Comparison of ENCODE assay signal across 17 cellular contexts in the genomic region with DNA sequence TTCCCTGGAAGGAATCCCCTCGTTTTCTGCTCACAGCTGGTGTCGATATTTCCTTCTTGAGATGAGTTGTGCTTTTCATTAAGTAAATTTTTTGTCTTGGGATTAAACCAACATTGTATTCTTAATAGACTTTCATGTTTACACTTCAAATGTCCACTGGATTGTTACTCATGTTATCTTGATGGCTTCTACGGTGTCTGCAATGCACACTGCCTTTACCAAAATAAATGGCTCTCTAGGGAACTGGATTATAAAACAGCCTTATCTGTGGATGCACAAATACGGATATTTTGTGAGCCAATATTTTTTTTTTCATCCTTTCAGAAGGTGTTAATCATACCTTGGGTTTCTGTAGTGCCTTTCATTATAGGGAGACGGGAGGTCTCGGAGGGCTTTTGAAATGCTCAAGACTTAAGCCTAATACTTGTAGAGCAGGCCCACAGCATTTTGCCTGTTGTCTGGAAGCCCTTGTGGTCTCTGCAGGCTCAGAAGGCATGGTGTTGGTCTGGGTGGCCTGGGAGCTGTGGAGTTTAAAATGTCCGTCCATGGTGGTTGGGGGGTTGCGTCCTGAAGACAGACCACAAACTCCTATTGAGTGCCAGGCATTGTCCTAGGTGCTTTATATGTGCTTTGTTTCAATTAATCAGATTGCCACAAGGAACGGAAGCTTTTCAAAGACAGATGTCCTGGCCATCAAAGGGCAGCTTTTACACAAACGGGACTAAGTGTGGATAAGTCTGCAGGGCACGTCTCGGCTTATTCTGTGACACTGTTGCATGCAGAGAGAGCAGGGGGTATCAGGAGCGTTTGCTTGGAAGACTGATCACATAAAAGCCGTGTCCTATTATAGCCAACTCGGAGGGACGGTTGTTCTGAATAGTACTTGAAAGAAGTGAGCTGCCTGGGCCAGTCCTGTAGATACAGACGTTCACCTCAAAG. TPM values are rescaled to one million over a fixed set of nuclear protein-coding genes. Genes with fewer than 3 reads are reported as not detected.
DNase-seq lines count a peak whose midpoint lies in the region; ATAC-seq and TF ChIP-seq lines count a peak whose summit lies in the region.
"Had no signal": no experiment of that assay in that cellular context is flagged by ENCODE, and none has a peak within 500 bp of the region (broad histone marks: within the 10 kb centered on the region; RNA-seq: fewer than 3 reads in every experiment).

No MANE protein-coding gene starts in this region.

- no peak for TF ChIP-seq EP300 in tibial nerve (IDR thresholded peaks at IDR 0.05)

- no peak for TF ChIP-seq POLR2A in tibial nerve (IDR thresholded peaks at IDR 0.05)

- no peak overlapping the region for H3K4me3 Mint-ChIP-seq in osteocyte (ENCODE audit: unreplicated experiment)
- H3K4me3 Mint-ChIP-seq: B cell; CD4-positive, alpha-beta memory T cell had no signal

- peak overlapping the region; percentile 7 to 75 for H3K27ac ChIP-seq in esophagus (ENCODE audit: low read depth in 2 of 2, low read length in 1 of 2)
- H3K27ac ChIP-seq in tibial nerve = peak overlapping the region; percentile 38 to 79 (median 63)
- H3K27ac ChIP-seq: 22Rv1, GM23248 had no signal

- peak; percentile 35 for DNase-seq in NCI-H82 (lab: John Stamatoyannopoulos, UW)
- no peak for DNase-seq in NCI-H82 treated with DMSO at 0.1 percent for 48 hours (lab: John Stamatoyannopoulos, UW; ENCODE audit: unreplicated experiment)
- DNase-seq in osteocyte (ENCODE audit: extremely low spot score, unreplicated experiment) = peak; percentile 65
- no peak for DNase-seq in tibial nerve (ENCODE audit: low spot score in 2 of 2)
- DNase-seq in activated CD4-positive, alpha-beta T cell treated with anti-CD3 and anti-CD28 coated beads for 1 hour = no peak
- DNase-seq: CD4-positive, alpha-beta memory T cell; GM23248; HCEC 1CT; NCI-H1436 treated with DMSO at 0.1 percent for 48 hours; NCI-H2029 treated with DMSO at 0.1 percent for 48 hours; NCI-H748 treated with DMSO at 0.1 percent for 48 hours; PC-3 had no signal

- H3K36me3 ChIP-seq in esophagus (ENCODE audit: control insufficient read depth in 2 of 2, insufficient read depth in 2 of 2, low read length in 1 of 2) (peaks cover 0 to 3% of the 10 kb centered on the region in 2 donors), tibial nerve (no peaks in the 10 kb centered on the region)

- H3K4me1 Mint-ChIP-seq in osteocyte (ENCODE audit: unreplicated experiment) = peaks cover 2% of the 10 kb centered on the region

- peaks cover 0 to 2% of the 10 kb centered on the region in 2 donors for H3K4me1 ChIP-seq in esophagus (ENCODE audit: control insufficient read depth in 2 of 2, insufficient read depth in 2 of 2, low read length in 1 of 2)
- H3K4me1 ChIP-seq in tibial nerve = peaks cover 0 to 16% (median 0%) of the 10 kb centered on the region in 4 donors

- WGBS in esophagus, 2 donors = 76 to 80% methylated on average over 17 of the region's 17 CpGs
- WGBS in tibial nerve, 2 donors = 51 to 58% methylated on average over 17 of the region's 17 CpGs

- no peak for TF ChIP-seq CTCF in osteocyte (IDR thresholded peaks at IDR 0.05)
- TF ChIP-seq CTCF in tibial nerve (IDR thresholded peaks at IDR 0.05) = no peak

- H3K27ac Mint-ChIP-seq in osteocyte (ENCODE audit: unreplicated experiment) = no peak overlapping the region
- H3K27ac Mint-ChIP-seq: B cell; CD4-positive, alpha-beta memory T cell had no signal

- no peaks in the 10 kb centered on the region for H3K9me3 ChIP-seq in esophagus (ENCODE audit: control insufficient read depth in 2 of 2, insufficient read depth in 1 of 2, low read depth in 1 of 2, low read length in 1 of 2)
- no peaks in the 10 kb centered on the region for H3K9me3 ChIP-seq in tibial nerve

- no peaks in the 10 kb centered on the region for H3K27me3 ChIP-seq in esophagus (ENCODE audit: control insufficient read depth in 1 of 2, insufficient read depth in 2 of 2, low read length in 2 of 2)
- H3K27me3 ChIP-seq in tibial nerve = peaks cover 0 to 14% of the 10 kb centered on the region in 2 donors

- H3K4me3 ChIP-seq in esophagus (ENCODE audit: low read depth in 1 of 2, low read length in 2 of 2) = no peak overlapping the region
- no peak overlapping the region for H3K4me3 ChIP-seq in tibial nerve
- H3K4me3 ChIP-seq: GM23248 had no signal

- peaks cover 5% of the 10 kb centered on the region for H3K36me3 Mint-ChIP-seq in osteocyte (ENCODE audit: unreplicated experiment)
- H3K36me3 Mint-ChIP-seq: CD4-positive, alpha-beta memory T cell had no signal

- peaks cover 62% of the 10 kb centered on the region for H3K27me3 Mint-ChIP-seq in osteocyte (ENCODE audit: unreplicated experiment)

- ATAC-seq in GM21360 (IDR thresholded peaks at IDR 0.05; ENCODE audit: unreplicated experiment) = no peak
- no peak for ATAC-seq in HG03520 (IDR thresholded peaks at IDR 0.05; ENCODE audit: unreplicated experiment)
- ATAC-seq: PC-3 had no signal

- no peaks in the 10 kb centered on the region for H3K9me3 Mint-ChIP-seq in osteocyte (ENCODE audit: unreplicated experiment)
- H3K9me3 Mint-ChIP-seq: CD4-positive, alpha-beta memory T cell had no signal

RNA-seq across cellular contexts. Expression of a gene that starts 7.6 kb away (rescaled TPM):
- 10 to 100 TPM; 10.3 to 12.3 TPM for polyA plus RNA-seq in esophagus
- total RNA-seq in osteocyte = 19.9 and 21.4 TPM in 2 replicates
- total RNA-seq in tibial nerve = 10 to 100 TPM; 15.9 to 31.0 (median 25.0) TPM
- total RNA-seq: CD4-positive, alpha-beta memory T cell had no signal

Comparison
In these comparisons a context has a peak if more than half of its experiments do, and no peak if none do; other contexts are left out.
1. DNase-seq: peak in NCI-H82 (single experiment) and osteocyte (single experiment); none in NCI-H82 treated with DMSO at 0.1 percent for 48 hours (single experiment), tibial nerve (0 of 2) and activated CD4-positive, alpha-beta T cell treated with anti-CD3 and anti-CD28 coated beads for 1 hour (single experiment).